ENCODE assay signal across 8 cellular contexts in the genomic region with DNA sequence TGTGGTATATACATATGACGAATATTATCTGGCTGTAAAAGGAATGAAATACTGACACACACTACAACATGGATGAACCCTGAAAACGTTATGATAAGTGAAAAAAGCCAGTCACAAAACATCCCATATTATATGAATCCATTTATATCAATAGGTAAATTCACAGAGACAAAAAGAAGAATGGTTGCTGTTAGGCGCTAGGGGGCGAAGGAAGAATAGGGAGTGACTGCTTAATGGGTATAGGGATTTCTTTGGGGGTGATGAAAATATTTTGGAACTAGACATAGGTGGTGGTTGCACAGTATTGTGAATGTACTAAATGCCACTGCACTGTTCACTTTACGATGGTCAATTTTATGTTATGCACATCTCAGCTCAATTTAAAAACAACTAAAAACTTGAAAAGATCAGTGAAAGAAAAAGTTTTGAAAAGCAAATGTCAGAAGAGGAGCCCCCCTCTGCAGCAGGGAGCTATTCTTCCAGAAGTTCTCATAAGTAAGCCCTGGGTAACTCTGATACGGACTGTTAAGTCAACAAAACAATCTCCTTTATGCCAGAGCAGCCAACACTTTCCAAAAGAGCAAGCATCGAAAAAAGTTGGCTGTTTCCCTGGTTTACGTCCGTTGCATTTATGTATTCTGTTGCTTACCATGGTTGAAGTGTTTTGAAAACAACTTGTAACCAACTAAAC.
A peak's percentile ranks its signal among the peaks of the same experiment; 100 is the strongest.
DNase-seq lines count a peak whose midpoint lies in the region; ATAC-seq and TF ChIP-seq lines count a peak whose summit lies in the region.

No MANE protein-coding gene starts in this region.

- H3K27ac Mint-ChIP-seq in stimulated activated memory B cell treated with anti-CD40 and anti-IgM and Interleukin-4, amounts not matched to agents 10 μg/mL and 1 μg/mL and 100 μg/mL, for 72 hours = peak overlapping the region; percentile 97

- peaks cover 5% of the 10 kb centered on the region for H3K9me3 Mint-ChIP-seq in stimulated activated memory B cell treated with anti-CD40 and anti-IgM and Interleukin-4, amounts not matched to agents 10 μg/mL and 1 μg/mL and 100 μg/mL, for 72 hours

- H3K36me3 Mint-ChIP-seq in stimulated activated memory B cell treated with anti-CD40 and anti-IgM and Interleukin-4, amounts not matched to agents 10 μg/mL and 1 μg/mL and 100 μg/mL, for 72 hours = no peaks in the 10 kb centered on the region

- peak overlapping the region; percentile 23 for H3K4me3 ChIP-seq in OCI-LY1 (ENCODE audit: low read depth, low read length, poor library complexity, severe bottlenecking)
- H3K4me3 ChIP-seq in fibroblast of mammary gland (ENCODE audit: control insufficient read depth, low read depth, low read length) = no peak overlapping the region

- no peaks in the 10 kb centered on the region for H4K20me1 ChIP-seq in OCI-LY1 (ENCODE audit: insufficient read depth, low read length)

- peak overlapping the region; percentile 70 for H3K4me3 Mint-ChIP-seq in stimulated activated memory B cell treated with anti-CD40 and anti-IgM and Interleukin-4, amounts not matched to agents 10 μg/mL and 1 μg/mL and 100 μg/mL, for 72 hours

- no peak for DNase-seq in fibroblast of mammary gland (ENCODE audit: low read depth)
- no peak for DNase-seq in mesenteric fat pad (ENCODE audit: low spot score)
- DNase-seq in NCI-H146 treated with DMSO at 0.1 percent for 48 hours (lab: John Stamatoyannopoulos, UW; ENCODE audit: unreplicated experiment) = no peak
- no peak for DNase-seq in NCI-H1930 (lab: John Stamatoyannopoulos, UW)

- peak overlapping the region; percentile 81 for H3K27ac ChIP-seq in OCI-LY1 (ENCODE audit: low read depth, low read length, poor library complexity, severe bottlenecking)

- H3K27me3 Mint-ChIP-seq in stimulated activated memory B cell treated with anti-CD40 and anti-IgM and Interleukin-4, amounts not matched to agents 10 μg/mL and 1 μg/mL and 100 μg/mL, for 72 hours = no peaks in the 10 kb centered on the region

- no peak overlapping the region for H2AFZ ChIP-seq in OCI-LY1 (ENCODE audit: low read length)

- peaks cover 35% of the 10 kb centered on the region for H3K4me1 Mint-ChIP-seq in stimulated activated memory B cell treated with anti-CD40 and anti-IgM and Interleukin-4, amounts not matched to agents 10 μg/mL and 1 μg/mL and 100 μg/mL, for 72 hours

- peak overlapping the region; percentile 60 for H3K9ac ChIP-seq in OCI-LY1 (ENCODE audit: low read length)

- H3K79me2 ChIP-seq in OCI-LY1 (ENCODE audit: insufficient read depth, low read length) = no peaks in the 10 kb centered on the region

- peak overlapping the region; percentile 56 for H3K4me2 ChIP-seq in OCI-LY1 (ENCODE audit: low read length)

- H3K4me1 ChIP-seq in OCI-LY1 (ENCODE audit: insufficient read depth, low read length, severe bottlenecking) = peaks cover 46% of the 10 kb centered on the region

- no peaks in the 10 kb centered on the region for H3K9me3 ChIP-seq in OCI-LY1 (ENCODE audit: low read length)

- H3F3A ChIP-seq in OCI-LY1 (ENCODE audit: insufficient read depth, low read length) = no peaks in the 10 kb centered on the region

- no peaks in the 10 kb centered on the region for H3K9me2 ChIP-seq in OCI-LY1 (ENCODE audit: low read depth, low read length)

- no peaks in the 10 kb centered on the region for H3K27me3 ChIP-seq in OCI-LY1 (ENCODE audit: insufficient read depth, low read length)

- no peaks in the 10 kb centered on the region for H3K36me3 ChIP-seq in OCI-LY1 (ENCODE audit: insufficient read depth, low read length)

- peak; percentile 23 for ATAC-seq in GM18858 (IDR thresholded peaks at IDR 0.05; ENCODE audit: unreplicated experiment)
- ATAC-seq in stimulated activated memory B cell treated with anti-CD40 and anti-IgM and Interleukin-4, amounts not matched to agents 10 μg/mL and 1 μg/mL and 100 μg/mL, for 72 hours = no peak
- ATAC-seq in HG02763 (IDR thresholded peaks at IDR 0.05; ENCODE audit: unreplicated experiment) = no peak

- TF ChIP-seq CTCF in OCI-LY1 (IDR thresholded peaks at IDR 0.05; ENCODE audit: low read length) = peak; percentile 60
- TF ChIP-seq CTCF in fibroblast of mammary gland (conservative IDR thresholded peaks at IDR 0.05; ENCODE audit: control insufficient read depth, insufficient read depth, low read depth, low read length) = peak; percentile 20
